In the genomic region with DNA sequence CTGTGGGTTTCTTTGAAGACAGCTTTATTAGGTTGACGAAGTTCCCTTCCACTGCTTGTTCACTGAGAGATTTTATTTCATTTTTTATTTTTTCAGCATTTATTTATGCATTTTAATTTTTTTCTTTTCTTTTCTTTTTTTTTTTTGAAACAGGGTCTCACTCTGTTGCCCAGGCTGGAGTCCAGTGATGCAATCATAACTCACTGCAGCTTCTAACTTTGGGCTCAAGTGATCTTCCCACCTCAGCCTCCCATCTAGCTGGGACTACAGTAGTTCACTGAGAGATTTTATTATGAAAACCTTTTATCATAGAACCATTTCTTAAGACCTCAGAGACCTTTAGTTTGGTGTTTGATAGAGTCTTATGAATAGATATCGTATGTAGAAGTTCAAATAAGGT, we compare ENCODE assay signal across 35 cellular contexts.
"Had no signal": no experiment of that assay in that cellular context is flagged by ENCODE, and none has a peak within 500 bp of the region (broad histone marks: within the 10 kb centered on the region; RNA-seq: fewer than 3 reads in every experiment).

No MANE protein-coding gene starts in this region.

- H3K36me3 ChIP-seq: MG63 had no signal

- H3K27ac ChIP-seq: KMS-11 had no signal

- H3K4me2 ChIP-seq: KMS-11 had no signal

- DNase-seq: Karpas-422, Kasumi-1, MG63, MM.1S, MV-4-11, NCI-H1048, NCI-H1092, NCI-H1092 treated with DMSO at 0.1 percent for 48 hours, NCI-H1105, NCI-H1105 treated with DMSO at 0.1 percent for 48 hours, NCI-H1417, NCI-H1417 treated with DMSO at 0.1 percent for 48 hours, NCI-H1436, NCI-H1436 treated with DMSO at 0.1 percent for 48 hours, NCI-H146, NCI-H1694, NCI-H1694 treated with DMSO at 0.1 percent for 48 hours, NCI-H187, NCI-H187 treated with DMSO at 0.1 percent for 48 hours, NCI-H1930, NCI-H2029, NCI-H2029 treated with DMSO at 0.1 percent for 48 hours, NCI-H2081, NCI-H2081 treated with DMSO at 0.1 percent for 48 hours, NCI-H2107, NCI-H2171, NCI-H2171 treated with DMSO at 0.1 percent for 48 hours, NCI-H2227 treated with DMSO at 0.1 percent for 48 hours, NCI-H226, NCI-H345, NCI-H446, NCI-H446 treated with DMSO at 0.1 percent for 48 hours, NCI-H510A, NCI-H510A treated with DMSO at 0.1 percent for 48 hours had no signal

- H3K27me3 ChIP-seq: MG63 had no signal

- H3K9ac ChIP-seq: KMS-11 had no signal

- H3K4me3 ChIP-seq: MG63 had no signal
